Comparison of ENCODE assay signal across 1 cellular context in the genomic region with DNA sequence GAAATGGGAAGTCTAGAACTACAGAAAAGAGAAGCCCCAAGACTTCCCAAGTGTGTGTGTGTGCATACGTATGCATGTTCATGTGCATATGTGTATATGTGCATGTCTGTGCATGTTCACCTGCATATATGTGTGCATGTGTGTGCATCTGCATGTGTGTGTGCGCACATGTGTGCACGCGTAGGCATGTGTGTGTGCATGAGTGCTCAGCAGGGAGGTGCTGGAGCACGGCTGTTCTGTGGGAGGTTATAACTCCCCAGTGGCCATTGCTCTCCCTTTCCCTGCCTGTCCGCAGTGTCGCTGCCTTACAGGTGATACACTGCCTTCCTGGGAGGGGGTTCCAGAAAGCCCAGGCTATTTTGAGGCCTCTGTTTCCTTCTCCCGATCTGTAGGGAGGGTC.
TF ChIP-seq lines count a peak whose summit lies in the region.

No MANE protein-coding gene starts in this region.

TF ChIP-seq in HEK293, 187 proteins besides CTCF, POLR2A, EP300 and RAD21:
- peak; percentile 64 for TF ChIP-seq ZNF341 (tag by site-specific recombination; IDR thresholded peaks at IDR 0.05; ENCODE audit: low read depth)
- TF ChIP-seq, protein P1, sequence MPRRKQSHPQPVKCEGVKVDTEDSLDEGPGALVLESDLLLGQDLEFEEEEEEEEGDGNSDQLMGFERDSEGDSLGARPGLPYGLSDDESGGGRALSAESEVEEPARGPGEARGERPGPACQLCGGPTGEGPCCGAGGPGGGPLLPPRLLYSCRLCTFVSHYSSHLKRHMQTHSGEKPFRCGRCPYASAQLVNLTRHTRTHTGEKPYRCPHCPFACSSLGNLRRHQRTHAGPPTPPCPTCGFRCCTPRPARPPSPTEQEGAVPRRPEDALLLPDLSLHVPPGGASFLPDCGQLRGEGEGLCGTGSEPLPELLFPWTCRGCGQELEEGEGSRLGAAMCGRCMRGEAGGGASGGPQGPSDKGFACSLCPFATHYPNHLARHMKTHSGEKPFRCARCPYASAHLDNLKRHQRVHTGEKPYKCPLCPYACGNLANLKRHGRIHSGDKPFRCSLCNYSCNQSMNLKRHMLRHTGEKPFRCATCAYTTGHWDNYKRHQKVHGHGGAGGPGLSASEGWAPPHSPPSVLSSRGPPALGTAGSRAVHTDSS (tag by site-specific recombination; IDR thresholded peaks at IDR 0.05): no peak
